Comparison of ENCODE assay signal across 1 cellular context in genomic region chr12:4281173-4281654, GRCh38.
TF ChIP-seq lines count a peak whose summit lies in the region.

No MANE protein-coding gene starts in this region.

TF ChIP-seq in HepG2, 621 proteins besides CTCF, POLR2A, EP300 and RAD21:
- TF ChIP-seq PAF1 (CRISPR knock-in tag; IDR thresholded peaks at IDR 0.05), result no peak
- TF ChIP-seq, protein P1, sequence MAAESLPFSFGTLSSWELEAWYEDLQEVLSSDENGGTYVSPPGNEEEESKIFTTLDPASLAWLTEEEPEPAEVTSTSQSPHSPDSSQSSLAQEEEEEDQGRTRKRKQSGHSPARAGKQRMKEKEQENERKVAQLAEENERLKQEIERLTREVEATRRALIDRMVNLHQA (CRISPR knock-in tag; IDR thresholded peaks at IDR 0.05), result no peak
- TF ChIP-seq PLRG1 (conservative IDR thresholded peaks at IDR 0.05), result no peak
- TF ChIP-seq, protein P2, sequence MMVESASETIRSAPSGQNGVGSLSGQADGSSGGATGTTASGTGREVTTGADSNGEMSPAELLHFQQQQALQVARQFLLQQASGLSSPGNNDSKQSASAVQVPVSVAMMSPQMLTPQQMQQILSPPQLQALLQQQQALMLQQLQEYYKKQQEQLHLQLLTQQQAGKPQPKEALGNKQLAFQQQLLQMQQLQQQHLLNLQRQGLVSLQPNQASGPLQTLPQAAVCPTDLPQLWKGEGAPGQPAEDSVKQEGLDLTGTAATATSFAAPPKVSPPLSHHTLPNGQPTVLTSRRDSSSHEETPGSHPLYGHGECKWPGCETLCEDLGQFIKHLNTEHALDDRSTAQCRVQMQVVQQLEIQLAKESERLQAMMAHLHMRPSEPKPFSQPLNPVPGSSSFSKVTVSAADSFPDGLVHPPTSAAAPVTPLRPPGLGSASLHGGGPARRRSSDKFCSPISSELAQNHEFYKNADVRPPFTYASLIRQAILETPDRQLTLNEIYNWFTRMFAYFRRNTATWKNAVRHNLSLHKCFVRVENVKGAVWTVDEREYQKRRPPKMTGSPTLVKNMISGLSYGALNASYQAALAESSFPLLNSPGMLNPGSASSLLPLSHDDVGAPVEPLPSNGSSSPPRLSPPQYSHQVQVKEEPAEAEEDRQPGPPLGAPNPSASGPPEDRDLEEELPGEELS (CRISPR knock-in tag; IDR thresholded peaks at IDR 0.05), result no peak
- TF ChIP-seq, protein P3, sequence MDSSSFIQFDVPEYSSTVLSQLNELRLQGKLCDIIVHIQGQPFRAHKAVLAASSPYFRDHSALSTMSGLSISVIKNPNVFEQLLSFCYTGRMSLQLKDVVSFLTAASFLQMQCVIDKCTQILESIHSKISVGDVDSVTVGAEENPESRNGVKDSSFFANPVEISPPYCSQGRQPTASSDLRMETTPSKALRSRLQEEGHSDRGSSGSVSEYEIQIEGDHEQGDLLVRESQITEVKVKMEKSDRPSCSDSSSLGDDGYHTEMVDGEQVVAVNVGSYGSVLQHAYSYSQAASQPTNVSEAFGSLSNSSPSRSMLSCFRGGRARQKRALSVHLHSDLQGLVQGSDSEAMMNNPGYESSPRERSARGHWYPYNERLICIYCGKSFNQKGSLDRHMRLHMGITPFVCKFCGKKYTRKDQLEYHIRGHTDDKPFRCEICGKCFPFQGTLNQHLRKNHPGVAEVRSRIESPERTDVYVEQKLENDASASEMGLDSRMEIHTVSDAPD (CRISPR knock-in tag; IDR thresholded peaks at IDR 0.05), result no peak
- TF ChIP-seq HDAC6 (IDR thresholded peaks at IDR 0.05; ENCODE audit: low read depth, low read length), result no peak
- no peak for TF ChIP-seq ZNF577 (CRISPR knock-in tag; IDR thresholded peaks at IDR 0.05; ENCODE audit: borderline replicate concordance, low read depth)
- TF ChIP-seq ELK4 (CRISPR knock-in tag; IDR thresholded peaks at IDR 0.05; ENCODE audit: borderline replicate concordance), result no peak
- TF ChIP-seq CEBPB (IDR thresholded peaks at IDR 0.05; ENCODE audit: borderline replicate concordance, low read depth, low read length), result no peak
- no peak for TF ChIP-seq HDAC1 (CRISPR knock-in tag; IDR thresholded peaks at IDR 0.05)
- no peak for TF ChIP-seq RBM22 (optimal IDR thresholded peaks at IDR 0.05; ENCODE audit: low read length)
- TF ChIP-seq TBX2 (CRISPR knock-in tag; IDR thresholded peaks at IDR 0.05; ENCODE audit: borderline replicate concordance), result no peak
- TF ChIP-seq ZBTB21 (CRISPR knock-in tag; IDR thresholded peaks at IDR 0.05), result no peak
- TF ChIP-seq FOSL1 (CRISPR knock-in tag; IDR thresholded peaks at IDR 0.05; ENCODE audit: borderline replicate concordance), result no peak
TF ChIP-seq in HepG2: peak in this region for 0.
